ENCODE assay signal across 1 cellular context in the genomic region with DNA sequence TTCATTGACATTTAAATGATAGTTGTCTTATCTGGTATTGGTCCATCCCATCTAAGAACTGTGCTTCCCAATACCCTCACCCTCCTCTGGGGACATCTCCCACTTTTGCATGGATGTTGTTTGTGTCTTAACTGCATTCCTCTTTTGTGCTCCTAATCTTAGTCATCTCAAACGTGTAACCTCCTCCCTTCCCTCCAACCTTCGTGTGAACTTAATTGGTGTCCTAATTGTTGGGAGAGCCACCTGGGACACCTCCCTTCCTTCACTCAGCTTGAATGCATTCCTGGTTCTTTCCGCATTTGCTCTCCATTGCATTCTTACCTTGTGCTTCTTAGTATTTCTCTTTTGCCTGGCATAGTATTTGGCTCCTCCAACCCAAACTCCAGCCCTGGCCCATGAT.
TF ChIP-seq lines count a peak whose summit lies in the region.

No MANE protein-coding gene starts in this region.

TF ChIP-seq in H1, 55 proteins besides CTCF, POLR2A, EP300 and RAD21:
- TF ChIP-seq TEAD4 (IDR thresholded peaks at IDR 0.05; ENCODE audit: low read depth, low read length) (peak; percentile 58), NANOG (IDR thresholded peaks at IDR 0.05; ENCODE audit: insufficient read depth, low read depth, low read length, poor library complexity, severe bottlenecking) (no peak)
